ENCODE assay signal across 12 cellular contexts in genomic region chr5:80962630-80963520, GRCh38. TPM values are rescaled to one million over a fixed set of nuclear protein-coding genes. Genes with fewer than 3 reads are reported as not detected.
DNase-seq lines count a peak whose midpoint lies in the region; ATAC-seq and TF ChIP-seq lines count a peak whose summit lies in the region.
"Had no signal": no experiment of that assay in that cellular context is flagged by ENCODE, and none has a peak within 500 bp of the region (broad histone marks: within the 10 kb centered on the region; RNA-seq: fewer than 3 reads in every experiment).

No MANE protein-coding gene starts in this region.

- peaks cover 19 to 60% (median 35%) of the 10 kb centered on the region in 4 donors for H3K4me1 Mint-ChIP-seq in CD4-positive, CD25-positive, alpha-beta regulatory T cell
- H3K4me1 Mint-ChIP-seq in Calu3 (ENCODE audit: low read depth, unreplicated experiment): peaks cover 59% of the 10 kb centered on the region
- peaks cover 60% of the 10 kb centered on the region for H3K4me1 Mint-ChIP-seq in activated T-helper 1 cell treated with anti-CD3 and anti-CD28 coated beads, Interleukin-12 subunit alpha, Interleukin-12 subunit beta, Interleukin-2, Interleukin-4 antibody, amounts not matched to agents 30 ng/mL and 10 ng/mL and 1 ng/mL, durations not matched to agents 14 hours and 24 hours and 36 hours (ENCODE audit: low read depth)

- TF ChIP-seq CTCF in Calu3 (IDR thresholded peaks at IDR 0.05; ENCODE audit: unreplicated experiment) (no peak), kidney epithelial cell (IDR thresholded peaks at IDR 0.05; ENCODE audit: insufficient read depth, low read length, poor library complexity, severe bottlenecking) (no peak), omental fat pad (IDR thresholded peaks at IDR 0.05) (no peak)

- peaks cover 30% of the 10 kb centered on the region for H3K27me3 ChIP-seq in CD4-positive, CD25-positive, alpha-beta regulatory T cell (ENCODE audit: control insufficient read depth, insufficient read depth, low read length)
- peaks cover 4% of the 10 kb centered on the region for H3K27me3 ChIP-seq in kidney epithelial cell (ENCODE audit: control insufficient read depth, insufficient read depth, low read length)

- DNase-seq in CD4-positive, CD25-positive, alpha-beta regulatory T cell: no peak
- DNase-seq in Calu3 (no peak), kidney epithelial cell (ENCODE audit: low read depth) (no peak), omental fat pad (ENCODE audit: low spot score) (no peak), NCI-H82 treated with DMSO at 0.1 percent for 48 hours (lab: John Stamatoyannopoulos, UW; ENCODE audit: unreplicated experiment) (no peak)
- DNase-seq in activated T-helper 1 cell treated with anti-CD3 and anti-CD28 coated beads, Interleukin-12 subunit alpha, Interleukin-12 subunit beta, Interleukin-2, Interleukin-4 antibody, amounts not matched to agents 30 ng/mL and 10 ng/mL and 1 ng/mL, durations not matched to agents 14 hours and 24 hours and 36 hours (ENCODE audit: low spot score): no peak
- no peak for DNase-seq in stimulated activated CD4-positive, alpha-beta T cell treated with anti-CD3 and anti-CD28 coated beads, Interleukin-4, amount 100 ng/mL, for 24 hours
- DNase-seq: aorta, NCI-H1436, NCI-H524, retina, stomach had no signal

- H3K4me3 Mint-ChIP-seq in CD4-positive, CD25-positive, alpha-beta regulatory T cell: peak overlapping the region; percentile 66 to 82 (median 74)
- peak overlapping the region; percentile 70 for H3K4me3 Mint-ChIP-seq in Calu3 (ENCODE audit: low read depth, unreplicated experiment)
- peak overlapping the region; percentile 72 for H3K4me3 Mint-ChIP-seq in activated T-helper 1 cell treated with anti-CD3 and anti-CD28 coated beads, Interleukin-12 subunit alpha, Interleukin-12 subunit beta, Interleukin-2, Interleukin-4 antibody, amounts not matched to agents 30 ng/mL and 10 ng/mL and 1 ng/mL, durations not matched to agents 14 hours and 24 hours and 36 hours

- BruUV-seq in Calu3 (replicated peaks; lab: Mats Ljungman, UMichigan): no TSS peak

- H3K36me3 Mint-ChIP-seq in CD4-positive, CD25-positive, alpha-beta regulatory T cell: no peaks in the 10 kb centered on the region
- peaks cover 35% of the 10 kb centered on the region for H3K36me3 Mint-ChIP-seq in Calu3 (ENCODE audit: insufficient read depth, unreplicated experiment)
- H3K36me3 Mint-ChIP-seq in activated T-helper 1 cell treated with anti-CD3 and anti-CD28 coated beads, Interleukin-12 subunit alpha, Interleukin-12 subunit beta, Interleukin-2, Interleukin-4 antibody, amounts not matched to agents 30 ng/mL and 10 ng/mL and 1 ng/mL, durations not matched to agents 14 hours and 24 hours and 36 hours (ENCODE audit: low read depth): peaks cover 5% of the 10 kb centered on the region

- peaks cover 57% of the 10 kb centered on the region for H3K27me3 Mint-ChIP-seq in CD4-positive, CD25-positive, alpha-beta regulatory T cell
- H3K27me3 Mint-ChIP-seq in Calu3 (ENCODE audit: unreplicated experiment): no peaks in the 10 kb centered on the region
- H3K27me3 Mint-ChIP-seq in activated T-helper 1 cell treated with anti-CD3 and anti-CD28 coated beads, Interleukin-12 subunit alpha, Interleukin-12 subunit beta, Interleukin-2, Interleukin-4 antibody, amounts not matched to agents 30 ng/mL and 10 ng/mL and 1 ng/mL, durations not matched to agents 14 hours and 24 hours and 36 hours (ENCODE audit: insufficient read depth): no peaks in the 10 kb centered on the region

- peak overlapping the region; percentile 5 for H3K27ac ChIP-seq in CD4-positive, CD25-positive, alpha-beta regulatory T cell (ENCODE audit: insufficient read depth, low read length, poor library complexity, severe bottlenecking)

- no peak for ATAC-seq in CD4-positive, CD25-positive, alpha-beta regulatory T cell (ENCODE audit: low read depth in 2 of 2)
- ATAC-seq in omental fat pad (ENCODE audit: low FRiP score): no peak

- H3K36me3 ChIP-seq in CD4-positive, CD25-positive, alpha-beta regulatory T cell (ENCODE audit: control insufficient read depth, insufficient read depth, low read length): no peaks in the 10 kb centered on the region
- no peaks in the 10 kb centered on the region for H3K36me3 ChIP-seq in kidney epithelial cell (ENCODE audit: control insufficient read depth, insufficient read depth, low read length)
- H3K36me3 ChIP-seq: stomach had no signal

- peaks cover 0 to 1% (median 0%) of the 10 kb centered on the region in 7 donors for H3K9me3 Mint-ChIP-seq in CD4-positive, CD25-positive, alpha-beta regulatory T cell
- no peaks in the 10 kb centered on the region for H3K9me3 Mint-ChIP-seq in Calu3 (ENCODE audit: low read depth, unreplicated experiment)
- H3K9me3 Mint-ChIP-seq in activated T-helper 1 cell treated with anti-CD3 and anti-CD28 coated beads, Interleukin-12 subunit alpha, Interleukin-12 subunit beta, Interleukin-2, Interleukin-4 antibody, amounts not matched to agents 30 ng/mL and 10 ng/mL and 1 ng/mL, durations not matched to agents 14 hours and 24 hours and 36 hours: no peaks in the 10 kb centered on the region

- CTCF ChIA-PET in Calu3 (lab: Charles Lee): interaction anchor here (0.6 to 1.4 kb wide), 2 partner anchors 24 to 146 kb away, joined by 3 to 5 read pairs; no protein-coding TSS in a partner anchor

- peak overlapping the region in 1 of 3 donors; percentile 9 for H3K27ac Mint-ChIP-seq in CD4-positive, CD25-positive, alpha-beta regulatory T cell
- H3K27ac Mint-ChIP-seq in Calu3 (ENCODE audit: unreplicated experiment): peak overlapping the region; percentile 65
- no peak overlapping the region for H3K27ac Mint-ChIP-seq in activated T-helper 1 cell treated with anti-CD3 and anti-CD28 coated beads, Interleukin-12 subunit alpha, Interleukin-12 subunit beta, Interleukin-2, Interleukin-4 antibody, amounts not matched to agents 30 ng/mL and 10 ng/mL and 1 ng/mL, durations not matched to agents 14 hours and 24 hours and 36 hours

- intact Hi-C loops in Calu3 (cut with micrococcal nuclease; ENCODE audit: unreplicated experiment): loop anchor here (1.0 to 10.0 kb wide), 5 partner anchors 111 to 251 kb away; no protein-coding TSS in a partner anchor
- intact Hi-C loops in activated T-helper 1 cell treated with anti-CD3 and anti-CD28 coated beads, Interleukin-12 subunit alpha, Interleukin-12 subunit beta, Interleukin-2, Interleukin-4 antibody, amounts not matched to agents 30 ng/mL and 10 ng/mL and 1 ng/mL, durations not matched to agents 14 hours and 24 hours and 36 hours (cut with micrococcal nuclease): loop anchor here (1.0 to 5.0 kb wide), 5 partner anchors 44 to 334 kb away; no protein-coding TSS in a partner anchor

- peaks cover 15% of the 10 kb centered on the region for H3K4me1 ChIP-seq in CD4-positive, CD25-positive, alpha-beta regulatory T cell (ENCODE audit: control insufficient read depth, insufficient read depth, low read length, poor library complexity, severe bottlenecking)

- H3K9me3 ChIP-seq in CD4-positive, CD25-positive, alpha-beta regulatory T cell (ENCODE audit: control insufficient read depth in 2 of 2, low read length in 2 of 2): no peaks in the 10 kb centered on the region
- H3K9me3 ChIP-seq: stomach had no signal

- H3K4me3 ChIP-seq in CD4-positive, CD25-positive, alpha-beta regulatory T cell (ENCODE audit: low read depth, low read length): peak overlapping the region; percentile 47
- peak overlapping the region; percentile 8 for H3K4me3 ChIP-seq in kidney epithelial cell (ENCODE audit: low read depth, low read length)

RNA-seq across cellular contexts. Expression of gene RASGRF2, which starts 2.7 kb away (rescaled TPM):
- total RNA-seq in CD4-positive, CD25-positive, alpha-beta regulatory T cell: 10.3 TPM
- polyA plus RNA-seq in CD4-positive, CD25-positive, alpha-beta regulatory T cell: 1 to 10 TPM; 3.9 to 9.8 (median 6.7) TPM
- 26.3 and 27.7 TPM in 2 replicates for total RNA-seq in Calu3 (2022)
- total RNA-seq in activated T-helper 1 cell treated with anti-CD3 and anti-CD28 coated beads, Interleukin-12 subunit alpha, Interleukin-12 subunit beta, Interleukin-2, Interleukin-4 antibody, amounts not matched to agents 30 ng/mL and 10 ng/mL and 1 ng/mL, durations not matched to agents 14 hours and 24 hours and 36 hours: 22.6 and 26.7 TPM in 2 replicates
- 5.4 and 5.8 TPM in 2 replicates for total RNA-seq in kidney epithelial cell
- 10 to 100 TPM; 13.0 to 45.9 (median 20.0) TPM for total RNA-seq in omental fat pad
